ENCODE assay signal across 9 cellular contexts in genomic region chr1:165686121-165686970, GRCh38. TPM values are rescaled to one million over a fixed set of nuclear protein-coding genes. Genes with fewer than 3 reads are reported as not detected.
DNase-seq lines count a peak whose midpoint lies in the region; ATAC-seq, FAIRE-seq and TF ChIP-seq lines count a peak whose summit lies in the region.
"Had no signal": no experiment of that assay in that cellular context is flagged by ENCODE, and none has a peak within 500 bp of the region (broad histone marks: within the 10 kb centered on the region; RNA-seq: fewer than 3 reads in every experiment).

No MANE protein-coding gene starts in this region.

- in situ Hi-C loops in Panc1 (cut with HindIII; ENCODE audit: low pct_unique_long_range_greater_than_20kb, low sequenced_read_pairs), result no loop called here

- H3K27ac Mint-ChIP-seq in HFFc6, result peak overlapping the region; percentile 18
- H3K27ac Mint-ChIP-seq in memory B cell, result peak overlapping the region; percentile 82

- 79 to 86% (median 80%) methylated on average over 6 of the region's 6 CpGs for WGBS in small intestine, 3 donors

- intact Hi-C loops in Panc1 (cut with micrococcal nuclease; ENCODE audit: unreplicated experiment), result no loop called here

- no peak overlapping the region; the same call in 1 of the 2 replicates for H3K4me3 Mint-ChIP-seq in HFFc6
- peak overlapping the region; percentile 65 for H3K4me3 Mint-ChIP-seq in memory B cell

- FAIRE-seq in small intestine (lab: Jason Lieb, UNC), result no peak
- FAIRE-seq: A549 had no signal

- H3K4me3 ChIP-seq in Panc1 (ENCODE audit: low read depth in 2 of 2, low read length in 2 of 2) (no peak overlapping the region), small intestine (ENCODE audit: low read depth in 1 of 2, low read length in 2 of 2) (no peak overlapping the region)
- H3K4me3 ChIP-seq: A549 had no signal

- no peaks in the 10 kb centered on the region for H3K9me3 ChIP-seq in Panc1 (ENCODE audit: control insufficient read depth, insufficient read depth, low read depth, low read length)
- H3K9me3 ChIP-seq in small intestine (ENCODE audit: control insufficient read depth, low read depth), result no peaks in the 10 kb centered on the region

- POLR2A ChIA-PET in Panc1 (lab: Charles Lee), result no interaction called here

- H3K4me1 ChIP-seq in Panc1 (ENCODE audit: control insufficient read depth, insufficient read depth, low read length) (no peaks in the 10 kb centered on the region), small intestine (ENCODE audit: control insufficient read depth in 2 of 2, insufficient read depth in 1 of 2, low read depth in 1 of 2, low read length in 1 of 2) (no peaks in the 10 kb centered on the region)
- H3K4me1 ChIP-seq: A549 had no signal

- TF ChIP-seq CTCF in HFFc6 (IDR thresholded peaks at IDR 0.05) (peak; percentile 26; the same call in 1 of the 2 replicates), Panc1 (IDR thresholded peaks at IDR 0.05) (peak; percentile 48)

- DNase-seq in SIG-M5 treated with dmso at 0.1 percent for 504 hours (lab: John Stamatoyannopoulos, UW; ENCODE audit: unreplicated experiment) (peak; percentile 81), SIG-M5 (lab: John Stamatoyannopoulos, UW) (no peak), HFFc6 (no peak), Panc1 (ENCODE audit: low read depth, low spot score) (no peak), memory B cell (ENCODE audit: low spot score in 2 of 2) (peak in 1 of 2 donors; percentile 30), NCI-H446 treated with DMSO at 0.1 percent for 48 hours (lab: John Stamatoyannopoulos, UW) (no peak), small intestine (no peak)
- DNase-seq in stimulated activated CD4-positive, alpha-beta T cell treated with anti-CD3 and anti-CD28 coated beads, Interleukin-4, amount 100 ng/mL, for 4 hours, result no peak

- H3K27me3 ChIP-seq in Panc1 (ENCODE audit: control insufficient read depth, insufficient read depth, low read length) (no peaks in the 10 kb centered on the region), small intestine (ENCODE audit: control insufficient read depth in 2 of 2, insufficient read depth in 2 of 2, low read length in 2 of 2) (no peaks in the 10 kb centered on the region)

- H3K27me3 Mint-ChIP-seq in HFFc6 (ENCODE audit: insufficient read depth) (no peaks in the 10 kb centered on the region), memory B cell (no peaks in the 10 kb centered on the region)

- BruUV-seq in Panc1 (replicated peaks; lab: Mats Ljungman, UMichigan), result no TSS peak

- peaks cover 61% of the 10 kb centered on the region for H3K36me3 Mint-ChIP-seq in HFFc6 (ENCODE audit: low read depth)
- H3K36me3 Mint-ChIP-seq in memory B cell, result peaks cover 25% of the 10 kb centered on the region

- peaks cover 27% of the 10 kb centered on the region for H3K4me1 Mint-ChIP-seq in HFFc6 (ENCODE audit: low read depth)
- peaks cover 30% of the 10 kb centered on the region for H3K4me1 Mint-ChIP-seq in memory B cell

- H3K9me3 Mint-ChIP-seq in HFFc6, result peaks cover 7% of the 10 kb centered on the region; the same call in 1 of the 2 replicates
- peaks cover 2% of the 10 kb centered on the region for H3K9me3 Mint-ChIP-seq in memory B cell

- CTCF ChIA-PET in Panc1 (lab: Charles Lee), result interaction anchor here (0.7 kb wide), 1 partner anchor 272 kb away, joined by 5 read pairs; no protein-coding TSS in a partner anchor

- no peak for ATAC-seq in Panc1
- peak; percentile 93 for ATAC-seq in memory B cell (ENCODE audit: low read depth)
- ATAC-seq: A549 had no signal

- H3K27ac ChIP-seq in Panc1 (ENCODE audit: low read length), result no peak overlapping the region
- no peak overlapping the region for H3K27ac ChIP-seq in small intestine (ENCODE audit: low read depth in 1 of 2, low read length in 1 of 2)
- H3K27ac ChIP-seq: A549 had no signal

- H3K36me3 ChIP-seq in Panc1 (ENCODE audit: control insufficient read depth, insufficient read depth, low read length) (peaks cover 2% of the 10 kb centered on the region; the same call in 1 of the 2 replicates), small intestine (ENCODE audit: control insufficient read depth in 2 of 2, insufficient read depth in 2 of 2, low read length in 2 of 2) (peaks cover 6 to 10% of the 10 kb centered on the region in 2 donors)

RNA-seq across cellular contexts. Expression of gene ALDH9A1, which starts 12.0 kb away (rescaled TPM):
- total RNA-seq in HFFc6 (2021; fragmentation: NEBNext Ultra II Directional; extraction: Animal tissue kit (Norgen Biotek cat#: 25700)), result 10 to 100 TPM; 63.2 to 69.9 (median 66.6) TPM
- total RNA-seq in Panc1 (2021; ENCODE audit: unreplicated experiment), result 30.3 TPM
- polyA plus RNA-seq in Panc1 (2012; ENCODE audit: insufficient read length), result 23.0 TPM
- 10 to 100 TPM; 53.0 to 65.1 (median 55.6) TPM for polyA plus RNA-seq in small intestine

RNA-seq across cellular contexts. Expression of gene MGST3, which starts 55.3 kb away (rescaled TPM):
- 100 to 1,000 TPM; 183 to 203 (median 196) TPM for total RNA-seq in HFFc6 (2021; fragmentation: NEBNext Ultra II Directional; extraction: Animal tissue kit (Norgen Biotek cat#: 25700))
- 103 TPM for total RNA-seq in Panc1 (2021; ENCODE audit: unreplicated experiment)
- polyA plus RNA-seq in Panc1 (2012; ENCODE audit: insufficient read length), result 128 TPM
- 100 to 1,000 TPM; 513 to 837 (median 578) TPM for polyA plus RNA-seq in small intestine
